Comparison of ENCODE assay signal across 12 cellular contexts in the genomic region with DNA sequence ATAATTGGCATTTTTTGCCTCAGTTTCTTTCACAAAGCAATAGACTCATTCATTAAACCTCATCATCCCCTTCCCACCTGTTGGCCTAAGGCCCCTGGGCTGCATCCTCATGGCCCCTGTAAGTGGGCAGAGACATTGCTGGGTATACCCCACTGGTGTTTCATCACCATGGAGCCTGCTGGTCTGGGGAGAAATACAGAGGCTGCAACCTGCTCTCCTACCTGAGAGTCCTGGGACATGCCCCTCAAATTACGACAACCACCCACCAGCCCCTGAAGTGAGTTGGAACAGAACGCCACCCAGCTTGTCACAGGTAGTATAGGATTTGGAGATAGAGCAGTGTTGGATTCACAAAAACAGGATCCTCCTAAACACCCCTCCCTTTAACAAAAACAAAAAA.
DNase-seq lines count a peak whose midpoint lies in the region; ATAC-seq and TF ChIP-seq lines count a peak whose summit lies in the region.
"Had no signal": no experiment of that assay in that cellular context is flagged by ENCODE, and none has a peak within 500 bp of the region (broad histone marks: within the 10 kb centered on the region; RNA-seq: fewer than 3 reads in every experiment).

No MANE protein-coding gene starts in this region.

- no peak overlapping the region for H3K4me3 ChIP-seq in BLaER1 treated with 17β-estradiol and CSF1 and Interleukin-3, amounts not matched to agents 10 nM and 100 nM
- H3K4me3 ChIP-seq in RWPE2 (ENCODE audit: severe bottlenecking) (no peak overlapping the region), lung (no peak overlapping the region), sigmoid colon (no peak overlapping the region)
- H3K4me3 ChIP-seq: GM23248, HAP-1 had no signal

- H3K27ac ChIP-seq in BLaER1 treated with 17β-estradiol and CSF1 and Interleukin-3, amounts not matched to agents 10 nM and 100 nM = no peak overlapping the region
- H3K27ac ChIP-seq in RWPE2 (ENCODE audit: poor library complexity, severe bottlenecking) (no peak overlapping the region), lung (ENCODE audit: low read depth in 1 of 2, low read length in 1 of 2) (no peak overlapping the region), sigmoid colon (peak overlapping the region in 3 of 4 donors; percentile 14 to 29 (median 25))
- H3K27ac ChIP-seq: C4-2B, GM23248 had no signal

- H3K9me3 ChIP-seq in BLaER1 treated with 17β-estradiol and CSF1 and Interleukin-3, amounts not matched to agents 10 nM and 100 nM (replicated peaks in 1 of 11) = peaks cover 0 to 4% (median 0%) of the 10 kb centered on the region in 11 experiments; a peak in 1 of 22 replicates
- no peaks in the 10 kb centered on the region for H3K9me3 ChIP-seq in RWPE2 (ENCODE audit: severe bottlenecking)
- no peaks in the 10 kb centered on the region for H3K9me3 ChIP-seq in lung (ENCODE audit: control insufficient read depth in 2 of 2, insufficient read depth in 1 of 2, low read length in 1 of 2)
- no peaks in the 10 kb centered on the region for H3K9me3 ChIP-seq in sigmoid colon
- H3K9me3 ChIP-seq: Caco-2, HAP-1 had no signal

- TF ChIP-seq CTCF in RWPE2 (IDR thresholded peaks at IDR 0.05; ENCODE audit: poor library complexity, severe bottlenecking) (no peak), lung (IDR thresholded peaks at IDR 0.05; ENCODE audit: control extremely low read depth, extremely low read depth) (no peak), sigmoid colon (IDR thresholded peaks at IDR 0.05) (no peak)

- DNase-seq in RWPE2 (ENCODE audit: low spot score) (peak; percentile 47), lung (ENCODE audit: low spot score) (peak; percentile 21), sigmoid colon (no peak), NCI-H82 (lab: John Stamatoyannopoulos, UW) (no peak), erythroblast (lab: John Stamatoyannopoulos, UW) (no peak), NCI-H1417 treated with DMSO at 0.1 percent for 48 hours (lab: John Stamatoyannopoulos, UW) (no peak)
- DNase-seq: CD4-positive, alpha-beta T cell; GM23248 had no signal

- WGBS in lung, 2 donors = 86 to 92% methylated on average over 2 of the region's 2 CpGs
- WGBS in sigmoid colon, 2 donors = 92 to 93% methylated on average over 2 of the region's 2 CpGs

- TF ChIP-seq POLR2A in sigmoid colon (IDR thresholded peaks at IDR 0.05) (no peak), erythroblast (IDR thresholded peaks at IDR 0.05; ENCODE audit: low read length) (no peak)

- H3K4me2 ChIP-seq in BLaER1 treated with 17β-estradiol and CSF1 and Interleukin-3, amounts not matched to agents 10 nM and 100 nM = peak overlapping the region in 8 of 11 experiments; percentile 34 to 74 (median 62); a peak in 16 of 22 replicates

- no peaks in the 10 kb centered on the region for H4K20me1 ChIP-seq in BLaER1 treated with 17β-estradiol and CSF1 and Interleukin-3, amounts not matched to agents 10 nM and 100 nM

- H3K4me1 ChIP-seq in BLaER1 treated with 17β-estradiol and CSF1 and Interleukin-3, amounts not matched to agents 10 nM and 100 nM = peaks cover 0 to 26% (median 14%) of the 10 kb centered on the region in 10 experiments; a peak in 15 of 20 replicates
- H3K4me1 ChIP-seq in RWPE2 (ENCODE audit: insufficient read depth, poor library complexity, severe bottlenecking) (no peaks in the 10 kb centered on the region), lung (ENCODE audit: control insufficient read depth in 2 of 2, insufficient read depth in 2 of 2, low read length in 2 of 2) (no peaks in the 10 kb centered on the region), sigmoid colon (no peaks in the 10 kb centered on the region)
- H3K4me1 ChIP-seq: Caco-2, HAP-1 had no signal

- no peaks in the 10 kb centered on the region for H3K36me3 ChIP-seq in BLaER1 treated with 17β-estradiol and CSF1 and Interleukin-3, amounts not matched to agents 10 nM and 100 nM
- H3K36me3 ChIP-seq in RWPE2 (ENCODE audit: low read depth) = no peaks in the 10 kb centered on the region
- H3K36me3 ChIP-seq in lung (ENCODE audit: control insufficient read depth in 2 of 2, insufficient read depth in 2 of 2, low read length in 2 of 2) = no peaks in the 10 kb centered on the region
- H3K36me3 ChIP-seq in sigmoid colon = no peaks in the 10 kb centered on the region
- H3K36me3 ChIP-seq: HAP-1 had no signal

- ATAC-seq in RWPE2 (ENCODE audit: low read depth) (no peak), lung (ENCODE audit: insufficient read depth, low FRiP score) (no peak)

- intact Hi-C loops in sigmoid colon (cut with DNase I) = no loop called here

- H3K27me3 ChIP-seq in BLaER1 treated with 17β-estradiol and CSF1 and Interleukin-3, amounts not matched to agents 10 nM and 100 nM = no peaks in the 10 kb centered on the region
- no peaks in the 10 kb centered on the region for H3K27me3 ChIP-seq in RWPE2 (ENCODE audit: insufficient read depth, poor library complexity, severe bottlenecking)
- H3K27me3 ChIP-seq in lung (ENCODE audit: control insufficient read depth, insufficient read depth) = no peaks in the 10 kb centered on the region
- peaks cover 0 to 4% (median 0%) of the 10 kb centered on the region in 3 donors for H3K27me3 ChIP-seq in sigmoid colon

- H3K9ac ChIP-seq in BLaER1 treated with 17β-estradiol and CSF1 and Interleukin-3, amounts not matched to agents 10 nM and 100 nM = no peak overlapping the region
- H3K9ac ChIP-seq: GM23248 had no signal

- TF ChIP-seq EP300 in sigmoid colon (IDR thresholded peaks at IDR 0.05) = no peak

Comparison
In these comparisons a context has a peak if more than half of its experiments do, and no peak if none do; other contexts are left out.
1. H3K27ac ChIP-seq: peak in sigmoid colon (3 of 4); none in BLaER1 treated with 17β-estradiol and CSF1 and Interleukin-3, amounts not matched to agents 10 nM and 100 nM (0 of 11), RWPE2 (single experiment) and lung (0 of 2).
2. DNase-seq: peak in RWPE2 (single experiment) and lung (single experiment); none in sigmoid colon (single experiment), NCI-H82 (single experiment), erythroblast (0 of 2) and NCI-H1417 treated with DMSO at 0.1 percent for 48 hours (single experiment).